In the genomic region with DNA sequence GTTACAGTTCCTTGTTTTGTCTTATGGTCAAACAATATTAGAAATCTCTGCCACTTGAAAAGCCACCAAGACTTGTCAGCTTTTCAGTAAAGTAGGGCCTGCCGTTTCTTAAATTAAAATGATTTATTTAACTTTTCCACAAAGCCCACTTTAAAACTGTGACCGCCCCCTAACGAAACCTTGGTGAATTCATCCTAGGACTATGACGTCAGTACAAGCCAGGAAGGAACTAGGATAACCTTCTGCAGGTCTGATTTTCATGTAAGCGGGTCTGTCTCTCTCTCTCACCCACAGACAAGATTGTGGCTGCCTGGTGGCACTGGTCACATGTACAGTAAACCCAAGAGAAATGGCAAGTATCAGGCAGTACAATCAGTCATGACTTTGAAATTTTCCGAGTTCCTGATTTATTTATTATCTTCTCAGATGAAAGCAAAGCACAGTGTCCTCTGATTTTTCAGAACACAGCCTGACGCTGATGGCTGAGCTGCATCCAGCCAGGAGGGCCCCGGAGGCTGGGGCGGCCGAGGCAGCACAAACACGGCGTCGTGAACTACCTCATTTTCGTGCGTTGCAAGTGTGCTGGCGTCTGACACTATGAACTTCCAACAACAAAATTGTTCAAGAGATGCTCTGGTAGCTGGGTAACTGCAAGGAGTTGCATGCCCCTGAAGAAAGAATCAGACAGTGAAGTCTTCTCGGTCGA, we compare ENCODE assay signal across 23 cellular contexts. TPM values are rescaled to one million over a fixed set of nuclear protein-coding genes. Genes with fewer than 3 reads are reported as not detected.
DNase-seq lines count a peak whose midpoint lies in the region; ATAC-seq, FAIRE-seq and TF ChIP-seq lines count a peak whose summit lies in the region.
"Had no signal": no experiment of that assay in that cellular context is flagged by ENCODE, and none has a peak within 500 bp of the region (broad histone marks: within the 10 kb centered on the region; RNA-seq: fewer than 3 reads in every experiment).

No MANE protein-coding gene starts in this region.

- H3K56ac ChIP-seq in H1 (replicated peaks; ENCODE audit: insufficient read length, low read depth, low read length) = no peak overlapping the region

- no peak overlapping the region for H2BK20ac ChIP-seq in H1 (ENCODE audit: low read length)

- H2BK120ac ChIP-seq in H1 (replicated peaks; ENCODE audit: low read depth, low read length) = no peak overlapping the region

- H2AFZ ChIP-seq in SK-N-SH (ENCODE audit: low read depth) (no peak overlapping the region), H1 (ENCODE audit: low read length) (no peak overlapping the region), neural progenitor cell (replicated peaks) (no peak overlapping the region)
- H2AFZ ChIP-seq: GM23248 had no signal

- peaks cover 5% of the 10 kb centered on the region for H3K4me1 Mint-ChIP-seq in type B pancreatic cell (ENCODE audit: unreplicated experiment)
- H3K4me1 Mint-ChIP-seq in neural progenitor cell = no peaks in the 10 kb centered on the region
- H3K4me1 Mint-ChIP-seq: IgD-negative memory B cell had no signal

- no peak overlapping the region for H3K23ac ChIP-seq in H1 (ENCODE audit: insufficient read length)

- peaks cover 69% of the 10 kb centered on the region for H3K27me3 ChIP-seq in SK-N-SH (ENCODE audit: insufficient read depth)
- H3K27me3 ChIP-seq in H1 (replicated peaks in 1 of 4; ENCODE audit: control insufficient read depth in 3 of 4, extremely low read depth in 1 of 4, insufficient read depth in 3 of 4, low read length in 3 of 4) = no peaks in the 10 kb centered on the region
- H3K27me3 ChIP-seq in neural progenitor cell = no peaks in the 10 kb centered on the region

- H3K4ac ChIP-seq in H1 (replicated peaks; ENCODE audit: insufficient read length, low read depth, low read length) = no peak overlapping the region

- TF ChIP-seq CTCF in SK-N-SH (IDR thresholded peaks at IDR 0.05) = peak; percentile 23
- TF ChIP-seq CTCF in H1 (IDR thresholded peaks at IDR 0.05; ENCODE audit: control extremely low read depth in 1 of 3, insufficient read depth in 1 of 3, low read depth in 1 of 3, low read length in 3 of 3) = peak in 2 of 3 experiments; percentile 14 to 27; a peak in 2 of 4 replicates
- no peak for TF ChIP-seq CTCF in type B pancreatic cell (conservative IDR thresholded peaks at IDR 0.05)
- no peak for TF ChIP-seq CTCF in neural progenitor cell (IDR thresholded peaks at IDR 0.05)

- no peak for FAIRE-seq in H1 (lab: Jason Lieb, UNC)
- FAIRE-seq: A204.1, GM12891, GM18507 had no signal

- 9% methylated on average over 18 of the region's 18 CpGs for WGBS in SK-N-SH (ENCODE audit: low lambda C conversion rate)
- WGBS in H1 (ENCODE audit: extremely low coverage in 1 of 2, insufficient coverage in 1 of 2, insufficient read length in 1 of 2, insufficient replicate concordance in 2 of 2, low coverage in 1 of 2, low lambda C conversion rate in 2 of 2, missing lambda C conversion rate in 1 of 2), 2 experiments = 90% methylated on average over 18 of the region's 18 CpGs; no CpG with 5 or more reads in 1 of the 2 experiments

- no peaks in the 10 kb centered on the region for H3K9me2 ChIP-seq in SK-N-SH

- H3K9ac ChIP-seq in SK-N-SH (no peak overlapping the region), H1 (replicated peaks in 1 of 4; ENCODE audit: extremely low read depth in 1 of 4, low read depth in 3 of 4, low read length in 3 of 4) (no peak overlapping the region), neural progenitor cell (no peak overlapping the region)
- H3K9ac ChIP-seq: GM23248 had no signal

- H3K14ac ChIP-seq in H1 (ENCODE audit: insufficient read length) = no peak overlapping the region

- H2AK5ac ChIP-seq in H1 (ENCODE audit: low read depth, low read length) = no peak overlapping the region

- H3K36me3 ChIP-seq in SK-N-SH (replicated peaks in 1 of 2; ENCODE audit: control insufficient read depth in 1 of 2, insufficient read depth in 2 of 2, low read length in 1 of 2) = no peaks in the 10 kb centered on the region
- H3K36me3 ChIP-seq in H1 (ENCODE audit: control insufficient read depth in 2 of 4, insufficient read depth in 4 of 4, low read length in 3 of 4) = peaks cover 14 to 99% (median 39%) of the 10 kb centered on the region in 4 experiments; a peak in 7 of 8 replicates
- H3K36me3 ChIP-seq in neural progenitor cell = peaks cover 8% of the 10 kb centered on the region

- peaks cover 12% of the 10 kb centered on the region for H3K79me1 ChIP-seq in H1 (ENCODE audit: low read depth, low read length)

- no peak overlapping the region for H3K18ac ChIP-seq in H1 (ENCODE audit: extremely low read depth, low read length)

- no peak overlapping the region for H3K27ac Mint-ChIP-seq in type B pancreatic cell
- H3K27ac Mint-ChIP-seq in neural progenitor cell = no peak overlapping the region
- H3K27ac Mint-ChIP-seq: IgD-negative memory B cell had no signal

- H3K27me3 Mint-ChIP-seq in type B pancreatic cell (no peaks in the 10 kb centered on the region), neural progenitor cell (ENCODE audit: insufficient read depth, low read depth) (peaks cover 5% of the 10 kb centered on the region)

- no peaks in the 10 kb centered on the region for H3K36me3 Mint-ChIP-seq in type B pancreatic cell
- H3K36me3 Mint-ChIP-seq in neural progenitor cell = peaks cover 12% of the 10 kb centered on the region
- H3K36me3 Mint-ChIP-seq: IgD-negative memory B cell had no signal

- no peak overlapping the region for H4K8ac ChIP-seq in H1 (ENCODE audit: extremely low read depth, insufficient read depth, low read length)

- H2BK12ac ChIP-seq in H1 (ENCODE audit: low read depth, low read length) = no peak overlapping the region

- DNase-seq in SK-N-SH (no peak), OCI-M1 (lab: John Stamatoyannopoulos, UW) (peak; percentile 11), H1 (ENCODE audit: low read depth in 1 of 2, low spot score in 2 of 2) (no peak), HK-2 (ENCODE audit: unreplicated experiment) (no peak), DMS53 treated with DMSO at 0.1 percent for 48 hours (lab: John Stamatoyannopoulos, UW; ENCODE audit: unreplicated experiment) (no peak), type B pancreatic cell (ENCODE audit: extremely low spot score, unreplicated experiment) (no peak), neural progenitor cell (ENCODE audit: low spot score) (no peak)
- DNase-seq: GF-D8; GM23248; NCI-H1417 treated with DMSO at 0.1 percent for 48 hours; NCI-H1930; NCI-H2171; NCI-H446 treated with DMSO at 0.1 percent for 48 hours; NK-92 treated with Interleukin-12 subunit alpha and Interleukin-12 subunit beta, amount 100 ng/mL, for 24 hours; RPMI8226; SIG-M5 had no signal

- TF ChIP-seq RAD21 in SK-N-SH (IDR thresholded peaks at IDR 0.05; ENCODE audit: low read length) (no peak), H1 (IDR thresholded peaks at IDR 0.05 in 1 of 2, conservative IDR thresholded peaks at IDR 0.05 in 1 of 2; ENCODE audit: low read depth in 2 of 2, low read length in 2 of 2) (peak; percentile 25 to 47)

- H3K4me3 ChIP-seq in SK-N-SH (ENCODE audit: low read depth in 2 of 2, low read length in 1 of 2) = no peak overlapping the region
- no peak overlapping the region for H3K4me3 ChIP-seq in H1 (ENCODE audit: extremely low read depth in 1 of 4, insufficient read depth in 2 of 4, low read depth in 3 of 4, low read length in 4 of 4)
- H3K4me3 ChIP-seq in neural progenitor cell = no peak overlapping the region
- H3K4me3 ChIP-seq: GM23248 had no signal

- no peak overlapping the region for H4K91ac ChIP-seq in H1 (replicated peaks; ENCODE audit: insufficient read length, low read length)

- no peaks in the 10 kb centered on the region for H3K79me2 ChIP-seq in SK-N-SH (ENCODE audit: insufficient read depth)
- H3K79me2 ChIP-seq in H1 (ENCODE audit: control insufficient read depth in 1 of 2, insufficient read depth in 2 of 2, low read length in 2 of 2) = peaks cover 0 to 41% of the 10 kb centered on the region in 2 experiments; a peak in 2 of 4 replicates
- peaks cover 32% of the 10 kb centered on the region for H3K79me2 ChIP-seq in neural progenitor cell (ENCODE audit: low read depth)

- H3K9me3 Mint-ChIP-seq in type B pancreatic cell (no peaks in the 10 kb centered on the region), neural progenitor cell (no peaks in the 10 kb centered on the region)
- H3K9me3 Mint-ChIP-seq: IgD-negative memory B cell had no signal

- no peaks in the 10 kb centered on the region for H3F3A ChIP-seq in SK-N-SH (replicated peaks; ENCODE audit: insufficient read depth)
- H3F3A ChIP-seq in neural progenitor cell (ENCODE audit: low read depth) = no peaks in the 10 kb centered on the region

- ATAC-seq in SK-N-SH treated with all-trans-retinoic acid at 6 μM for 48 hours = no peak

- no peaks in the 10 kb centered on the region for H3K23me2 ChIP-seq in H1 (ENCODE audit: low read depth, low read length)

- H4K20me1 ChIP-seq in SK-N-SH (ENCODE audit: insufficient read depth) (no peaks in the 10 kb centered on the region), H1 (replicated peaks in 1 of 2; ENCODE audit: control insufficient read depth in 1 of 2, insufficient read depth in 2 of 2, low read length in 2 of 2) (peaks cover 14 to 22% of the 10 kb centered on the region in 2 experiments), neural progenitor cell (ENCODE audit: low read depth) (peaks cover 36% of the 10 kb centered on the region)

- H3K9me3 ChIP-seq in SK-N-SH (no peaks in the 10 kb centered on the region), H1 (ENCODE audit: insufficient read depth in 2 of 2, low read depth in 1 of 2, low read length in 1 of 2) (no peaks in the 10 kb centered on the region), neural progenitor cell (ENCODE audit: low read depth) (no peaks in the 10 kb centered on the region)

- H4K5ac ChIP-seq in H1 (ENCODE audit: insufficient read length, low read depth, low read length) = no peak overlapping the region

- POLR2A ChIA-PET in SK-N-SH (lab: Yijun Ruan, JAX) = no interaction called here
- POLR2A ChIA-PET in H1 (lab: Charles Lee; ENCODE audit: partially characterized antibody) = interaction anchor here (0.6 to 0.8 kb wide), 2 partner anchors 8 to 583 kb away, joined by 3 read pairs; no protein-coding TSS in a partner anchor

- H2BK5ac ChIP-seq in H1 (ENCODE audit: low read depth, low read length) = no peak overlapping the region

- TF ChIP-seq EP300 in SK-N-SH (IDR thresholded peaks at IDR 0.05; ENCODE audit: borderline replicate concordance in 1 of 2, low read depth in 1 of 2, low read length in 1 of 2) = no peak
- no peak for TF ChIP-seq EP300 in H1 (IDR thresholded peaks at IDR 0.05; ENCODE audit: borderline replicate concordance in 1 of 2, low read depth in 2 of 2, low read length in 2 of 2)

- no peak overlapping the region for H3K4me3 Mint-ChIP-seq in type B pancreatic cell
- H3K4me3 Mint-ChIP-seq in neural progenitor cell = no peak overlapping the region
- H3K4me3 Mint-ChIP-seq: IgD-negative memory B cell had no signal

- H3K4me2 ChIP-seq in SK-N-SH (no peak overlapping the region), H1 (ENCODE audit: insufficient read depth in 1 of 2, low read depth in 2 of 2, low read length in 2 of 2) (no peak overlapping the region), neural progenitor cell (no peak overlapping the region)

- H2BK15ac ChIP-seq in H1 (ENCODE audit: low read length) = no peak overlapping the region

- CTCF ChIA-PET in SK-N-SH (lab: Yijun Ruan, JAX) (interaction anchor here (2.0 kb wide), 1 partner anchor 12 kb away, joined by 11 read pairs; no protein-coding TSS in a partner anchor), H1 (lab: Charles Lee; ENCODE audit: partially characterized antibody) (interaction anchor here (0.6 to 2.2 kb wide), 5 partner anchors 12 to 128 kb away, joined by 3 to 10 read pairs (median 3); no protein-coding TSS in a partner anchor)

- H3K27ac ChIP-seq in SK-N-SH (ENCODE audit: low read depth in 2 of 2, low read length in 1 of 2) = no peak overlapping the region
- no peak overlapping the region for H3K27ac ChIP-seq in H1 (ENCODE audit: low read depth, low read length)
- H3K27ac ChIP-seq in neural progenitor cell = no peak overlapping the region
- H3K27ac ChIP-seq: C4-2B, GM23248 had no signal

- H3K4me1 ChIP-seq in SK-N-SH (ENCODE audit: control insufficient read depth in 1 of 2, insufficient read depth in 2 of 2, low read depth in 1 of 2, low read length in 1 of 2) (no peaks in the 10 kb centered on the region), H1 (replicated peaks in 1 of 4; ENCODE audit: control insufficient read depth in 3 of 4, insufficient read depth in 4 of 4, low read length in 3 of 4) (no peaks in the 10 kb centered on the region), neural progenitor cell (no peaks in the 10 kb centered on the region)

- TF ChIP-seq POLR2A in H1 (IDR thresholded peaks at IDR 0.05; ENCODE audit: control extremely low read depth in 1 of 2, low read depth in 2 of 2, low read length in 2 of 2) = no peak

RNA-seq across cellular contexts. Expression of a gene that starts 18.9 kb away (rescaled TPM):
- polyA plus RNA-seq in SK-N-SH (2012; rRNA removed) = not detected in 2 replicates
- polyA plus RNA-seq in SK-N-SH (2012; cell fraction: cytosol; rRNA removed) = not detected in 2 replicates
- not detected in 2 replicates for polyA plus RNA-seq in SK-N-SH (2012; cell fraction: nucleus; rRNA removed)
- 46.4 and 54.5 TPM in 2 replicates for total RNA-seq in H1 (2021; fragmentation: NEBNext Ultra II Directional; extraction: Animal tissue kit (Norgen Biotek cat#: 25700))
- 10.5 and 24.5 TPM in 2 replicates for polyA plus RNA-seq in H1 (2011; rRNA removed)
- polyA plus RNA-seq in H1 (2011; cell fraction: cytosol; rRNA removed) = 13.8 TPM
- polyA plus RNA-seq in H1 (2011; cell fraction: nucleus; rRNA removed) = 44.0 TPM
- 21.6 to 25.4 TPM (median 23.5 TPM) in 4 replicates for polyA plus RNA-seq in H1 (2012, experiment 1 of 2)
- polyA plus RNA-seq in H1 (2012, experiment 2 of 2) = 10.1 TPM
- polyA plus RNA-seq in H1 (2013, experiment 1 of 2) = 19.9 TPM
- polyA plus RNA-seq in H1 (2013, experiment 2 of 2) = 18.1 TPM
- polyA minus RNA-seq in H1 (2011; rRNA and poly(A)+ RNA removed) = 8.5 and 12.3 TPM in 2 replicates
- polyA minus RNA-seq in H1 (2011; cell fraction: cytosol; rRNA and poly(A)+ RNA removed) = 41.6 TPM
- polyA minus RNA-seq in H1 (2011; cell fraction: nucleus; rRNA and poly(A)+ RNA removed) = 48.0 TPM
- 0.21 and 14.6 TPM in 2 replicates for total RNA-seq in type B pancreatic cell (ENCODE audit: low replicate concordance)
- 27.7 and 36.5 TPM in 2 replicates for total RNA-seq in neural progenitor cell (ENCODE audit: low replicate concordance)
- total RNA-seq: GM23248, HT-29 had no signal
- polyA plus RNA-seq: GM23248, IgD-negative memory B cell had no signal

Comparison
In these comparisons a context has a peak if more than half of its experiments do, and no peak if none do; other contexts are left out.
1. CTCF ChIP-seq: peak in SK-N-SH (single experiment) and H1 (2 of 3); none in type B pancreatic cell (single experiment) and neural progenitor cell (single experiment).